1 cellular context compared by ENCODE assay signal in the genomic region with DNA sequence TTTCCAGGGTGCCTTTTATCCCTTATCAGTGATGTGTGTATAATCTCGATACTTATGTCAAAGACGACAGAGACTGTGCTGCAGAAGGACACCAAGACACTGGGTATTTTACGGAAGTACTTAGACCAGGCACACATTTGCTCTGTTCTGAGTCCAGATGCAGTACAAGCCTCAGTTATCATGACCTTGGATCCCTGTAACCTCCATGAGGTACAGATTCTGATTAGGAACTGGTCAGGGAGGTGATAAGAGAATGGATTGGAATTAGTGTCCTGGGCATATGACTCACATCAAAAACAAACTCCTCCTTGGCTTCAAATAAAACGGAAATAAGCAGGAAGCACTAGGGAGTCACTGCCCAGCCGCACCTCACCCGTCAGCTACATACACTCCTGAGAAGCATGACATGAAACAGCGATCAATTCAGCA.
TF ChIP-seq lines count a peak whose summit lies in the region.

No MANE protein-coding gene starts in this region.

TF ChIP-seq in HepG2, 621 proteins besides CTCF, POLR2A, EP300 and RAD21 (continued from another document):
- TF ChIP-seq, protein P1, sequence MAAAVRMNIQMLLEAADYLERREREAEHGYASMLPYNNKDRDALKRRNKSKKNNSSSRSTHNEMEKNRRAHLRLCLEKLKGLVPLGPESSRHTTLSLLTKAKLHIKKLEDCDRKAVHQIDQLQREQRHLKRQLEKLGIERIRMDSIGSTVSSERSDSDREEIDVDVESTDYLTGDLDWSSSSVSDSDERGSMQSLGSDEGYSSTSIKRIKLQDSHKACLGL (CRISPR knock-in tag; IDR thresholded peaks at IDR 0.05) = no peak
- TF ChIP-seq SRSF4 (IDR thresholded peaks at IDR 0.05; ENCODE audit: low read depth, low read length, poor library complexity, severe bottlenecking) (no peak), SP4 (CRISPR knock-in tag; IDR thresholded peaks at IDR 0.05) (no peak)
